In genomic region chr13:101149735-101150380, GRCh38 we compare ENCODE assay signal across 9 cellular contexts.
DNase-seq lines count a peak whose midpoint lies in the region; ATAC-seq, FAIRE-seq and TF ChIP-seq lines count a peak whose summit lies in the region.
"Had no signal": no experiment of that assay in that cellular context is flagged by ENCODE, and none has a peak within 500 bp of the region (broad histone marks: within the 10 kb centered on the region; RNA-seq: fewer than 3 reads in every experiment).

No MANE protein-coding gene starts in this region.

- H3K9me1 ChIP-seq in endothelial cell of umbilical vein (replicated peaks; ENCODE audit: control insufficient read depth, extremely low read depth, insufficient read depth, low read length), result no peaks in the 10 kb centered on the region

- no peak for FAIRE-seq in endothelial cell of umbilical vein (lab: Jason Lieb, UNC)

- H3K9me3 ChIP-seq in endothelial cell of umbilical vein (replicated peaks; ENCODE audit: control insufficient read depth, insufficient read depth, low read length) (no peaks in the 10 kb centered on the region), skeletal muscle satellite cell (replicated peaks; ENCODE audit: low read length) (no peaks in the 10 kb centered on the region)

- POLR2A ChIA-PET in endothelial cell of umbilical vein (lab: Charles Lee), result no interaction called here

- BruUV-seq in endothelial cell of umbilical vein (replicated peaks; lab: Mats Ljungman, UMichigan), result no TSS peak

- no peak overlapping the region for H3K4me2 ChIP-seq in endothelial cell of umbilical vein (ENCODE audit: insufficient read depth, low read length)
- H3K4me2 ChIP-seq in skeletal muscle satellite cell (ENCODE audit: low read length), result peak overlapping the region; percentile 19

- TF ChIP-seq POLR2A in endothelial cell of umbilical vein (IDR thresholded peaks at IDR 0.05; ENCODE audit: low read depth, low read length), result no peak

- ATAC-seq in HG03045 (IDR thresholded peaks at IDR 0.05; ENCODE audit: unreplicated experiment) (no peak), HG03175 (IDR thresholded peaks at IDR 0.05; ENCODE audit: unreplicated experiment) (no peak), HG03159 (IDR thresholded peaks at IDR 0.05; ENCODE audit: unreplicated experiment) (no peak)

- H3K79me2 ChIP-seq in endothelial cell of umbilical vein (ENCODE audit: control insufficient read depth, insufficient read depth, low read length), result no peaks in the 10 kb centered on the region

- H3K36me3 ChIP-seq in endothelial cell of umbilical vein (ENCODE audit: control insufficient read depth in 2 of 2, extremely low read depth in 1 of 2, insufficient read depth in 2 of 2, low read length in 2 of 2) (no peaks in the 10 kb centered on the region), skeletal muscle satellite cell (ENCODE audit: insufficient read depth, low read length) (no peaks in the 10 kb centered on the region)

- H3K27me3 ChIP-seq in endothelial cell of umbilical vein (ENCODE audit: control insufficient read depth in 2 of 2, insufficient read depth in 2 of 2, low read length in 2 of 2), result no peaks in the 10 kb centered on the region
- no peaks in the 10 kb centered on the region for H3K27me3 ChIP-seq in skeletal muscle satellite cell (ENCODE audit: control insufficient read depth, insufficient read depth, low read length)

- DNase-seq in NCI-H345 (lab: John Stamatoyannopoulos, UW) (peak; percentile 2), NCI-H345 treated with DMSO at 0.1 percent for 48 hours (lab: John Stamatoyannopoulos, UW; ENCODE audit: unreplicated experiment) (no peak), NCI-H226 (peak; percentile 9), endothelial cell of umbilical vein (ENCODE audit: low read depth, low spot score) (peak; percentile 38)
- DNase-seq: anterior cingulate cortex had no signal

- no peak overlapping the region for H2AFZ ChIP-seq in endothelial cell of umbilical vein (ENCODE audit: low read depth, low read length)

- H3K4me1 ChIP-seq in endothelial cell of umbilical vein (ENCODE audit: control insufficient read depth, extremely low read depth, insufficient read depth, low read length) (peaks cover 9% of the 10 kb centered on the region), skeletal muscle satellite cell (ENCODE audit: control insufficient read depth, insufficient read depth, low read length) (peaks cover 50% of the 10 kb centered on the region)

- CTCF ChIA-PET in endothelial cell of umbilical vein (lab: Charles Lee), result interaction anchor here (0.6 to 2.4 kb wide), 24 partner anchors 9 to 614 kb away, joined by 3 to 47 read pairs (median 4); partner anchors contain the start of genes ITGBL1 and NALCN

- H3K9ac ChIP-seq in endothelial cell of umbilical vein (replicated peaks; ENCODE audit: extremely low read depth, insufficient read depth, low read length), result no peak overlapping the region
- H3K9ac ChIP-seq in skeletal muscle satellite cell (ENCODE audit: low read depth, low read length), result no peak overlapping the region

- H4K20me1 ChIP-seq in endothelial cell of umbilical vein (replicated peaks; ENCODE audit: control insufficient read depth, extremely low read depth, insufficient read depth, low read length), result no peaks in the 10 kb centered on the region

- TF ChIP-seq CTCF in endothelial cell of umbilical vein (IDR thresholded peaks at IDR 0.05; ENCODE audit: extremely low read depth in 1 of 2, insufficient read depth in 1 of 2, low read depth in 1 of 2, low read length in 2 of 2), result peak; percentile 29 to 43

- dilution Hi-C loops in endothelial cell of umbilical vein (cut with MboI; ENCODE audit: extremely low pct_ligation_motif_present, low sequenced_read_pairs), result no loop called here

- no peak overlapping the region for H3K27ac ChIP-seq in endothelial cell of umbilical vein (ENCODE audit: insufficient read depth, low read depth, low read length)

- intact Hi-C loops in endothelial cell of umbilical vein (cut with micrococcal nuclease), result loop anchor here (1.0 to 5.0 kb wide), 5 partner anchors 61 to 607 kb away; no protein-coding TSS in a partner anchor

- H3K4me3 ChIP-seq in endothelial cell of umbilical vein (replicated peaks in 1 of 3; ENCODE audit: insufficient read depth in 1 of 3, low read depth in 1 of 3, low read length in 3 of 3) (no peak overlapping the region), skeletal muscle satellite cell (ENCODE audit: low read length) (no peak overlapping the region)

TF ChIP-seq in endothelial cell of umbilical vein, 7 proteins besides CTCF, POLR2A, EP300 and RAD21:
- TF ChIP-seq FOS (IDR thresholded peaks at IDR 0.05; ENCODE audit: borderline replicate concordance, insufficient read depth, low read length) (no peak), MYC (IDR thresholded peaks at IDR 0.05; ENCODE audit: low read depth, low read length) (no peak), JUN (IDR thresholded peaks at IDR 0.05; ENCODE audit: borderline replicate concordance, insufficient read depth, insufficient read length, low read depth) (no peak), POLR2AphosphoS5 (IDR thresholded peaks at IDR 0.05; ENCODE audit: insufficient read depth, low read depth, low read length) (no peak), MAX (IDR thresholded peaks at IDR 0.05; ENCODE audit: insufficient read depth, insufficient read length) (no peak), EZH2 (IDR thresholded peaks at IDR 0.05; ENCODE audit: borderline replicate concordance, low read depth, low read length, severe bottlenecking) (no peak), GATA2 (IDR thresholded peaks at IDR 0.05; ENCODE audit: insufficient read depth, insufficient read length, low read depth, low read length) (no peak)
